8 cellular contexts compared by ENCODE assay signal in genomic region chr5:65103674-65104035, GRCh38.
DNase-seq lines count a peak whose midpoint lies in the region; ATAC-seq and TF ChIP-seq lines count a peak whose summit lies in the region.

No MANE protein-coding gene starts in this region.

- peaks cover 3% of the 10 kb centered on the region for H3K36me3 Mint-ChIP-seq in IgD-negative memory B cell
- no peaks in the 10 kb centered on the region for H3K36me3 Mint-ChIP-seq in brain

- H3K27ac Mint-ChIP-seq in IgD-negative memory B cell: peak overlapping the region; percentile 36 to 96 (median 87)
- peak overlapping the region in 1 of 5 experiments; percentile 69 for H3K27ac Mint-ChIP-seq in brain

- H3K4me1 Mint-ChIP-seq in IgD-negative memory B cell (peaks cover 11 to 24% (median 22%) of the 10 kb centered on the region in 3 donors), brain (peaks cover 15% of the 10 kb centered on the region)

- ATAC-seq in HG03095 (IDR thresholded peaks at IDR 0.05; ENCODE audit: unreplicated experiment): no peak

- no peak overlapping the region for H3K27ac ChIP-seq in ACC112 (ENCODE audit: low read depth, low read length)
- no peak overlapping the region for H3K27ac ChIP-seq in muscle layer of colon (ENCODE audit: low read depth, low read length)

- H3K27me3 ChIP-seq in ACC112 (ENCODE audit: insufficient read depth, low read length): no peaks in the 10 kb centered on the region
- H3K27me3 ChIP-seq in muscle layer of colon (ENCODE audit: control insufficient read depth in 1 of 2, insufficient read depth in 2 of 2, low read length in 2 of 2): no peaks in the 10 kb centered on the region

- H3K4me3 Mint-ChIP-seq in IgD-negative memory B cell (peak overlapping the region; percentile 83 to 92 (median 86)), brain (peak overlapping the region in 4 of 5 experiments; percentile 15 to 67 (median 25))

- H3K27me3 Mint-ChIP-seq in IgD-negative memory B cell (no peaks in the 10 kb centered on the region), brain (peaks cover 11% of the 10 kb centered on the region)

- H3K9me3 ChIP-seq in muscle layer of colon (ENCODE audit: low read length): no peaks in the 10 kb centered on the region

- H2AFZ ChIP-seq in ACC112 (ENCODE audit: low read length, unreplicated experiment): peak overlapping the region; percentile 87

- peaks cover 8% of the 10 kb centered on the region for H3K4me1 ChIP-seq in ACC112 (ENCODE audit: control insufficient read depth, insufficient read depth, low read length, unreplicated experiment)
- peaks cover 12% of the 10 kb centered on the region for H3K4me1 ChIP-seq in muscle layer of colon (ENCODE audit: insufficient read depth, low read length)

- peak overlapping the region; percentile 30 for H3K9ac ChIP-seq in muscle layer of colon (ENCODE audit: low read length)

- TF ChIP-seq CTCF in brain (conservative IDR thresholded peaks at IDR 0.05): no peak
- TF ChIP-seq CTCF in GM20000 (IDR thresholded peaks at IDR 0.05; ENCODE audit: extremely low read depth, missing control alignments): no peak

- H3K79me2 ChIP-seq in ACC112 (ENCODE audit: control insufficient read depth, insufficient read depth, low read length, unreplicated experiment): no peaks in the 10 kb centered on the region

- H3K4me3 ChIP-seq in ACC112 (ENCODE audit: low read depth, low read length) (peak overlapping the region; percentile 73), muscle layer of colon (ENCODE audit: low read depth in 1 of 2, low read length in 2 of 2) (peak overlapping the region; percentile 55 to 63)

- no peak for DNase-seq in GM20000 (ENCODE audit: low spot score)
- DNase-seq in KG1 (lab: John Stamatoyannopoulos, UW): no peak
- DNase-seq in inferior parietal cortex (ENCODE audit: extremely low spot score): no peak

- H3K9me3 Mint-ChIP-seq in IgD-negative memory B cell (no peaks in the 10 kb centered on the region), brain (peaks cover 0 to 6% (median 2%) of the 10 kb centered on the region in 5 experiments)

- H3K36me3 ChIP-seq in ACC112 (ENCODE audit: insufficient read depth, low read length) (no peaks in the 10 kb centered on the region), muscle layer of colon (ENCODE audit: insufficient read depth, low read length) (no peaks in the 10 kb centered on the region)
